ENCODE assay signal across 10 cellular contexts in genomic region chr14:74579447-74580274, GRCh38. TPM values are rescaled to one million over a fixed set of nuclear protein-coding genes. Genes with fewer than 3 reads are reported as not detected.
DNase-seq lines count a peak whose midpoint lies in the region; ATAC-seq, FAIRE-seq and TF ChIP-seq lines count a peak whose summit lies in the region.
"Had no signal": no experiment of that assay in that cellular context is flagged by ENCODE, and none has a peak within 500 bp of the region (broad histone marks: within the 10 kb centered on the region; RNA-seq: fewer than 3 reads in every experiment).

No MANE protein-coding gene starts in this region.

- FAIRE-seq in H54 (lab: Jason Lieb, UNC) (peak; percentile 38), GM12892 (lab: Jason Lieb, UNC) (no peak)

- peaks cover 6% of the 10 kb centered on the region for H3K4me1 Mint-ChIP-seq in WTC11

- CTCF ChIA-PET in WTC11 (lab: Charles Lee), result no interaction called here

- H3K9me3 Mint-ChIP-seq in WTC11, result no peaks in the 10 kb centered on the region
- H3K9me3 Mint-ChIP-seq: T-helper 2 cell treated with Interferon-gamma antibody and Interleukin-4, amounts not matched to agents 5 μg/mL and 100 μg/mL, for 36 hours had no signal

- ATAC-seq in WTC11 (no peak), HG02588 (IDR thresholded peaks at IDR 0.05; ENCODE audit: unreplicated experiment) (no peak)

- TF ChIP-seq CTCF in WTC11 (IDR thresholded peaks at IDR 0.05) (no peak), epithelial cell of proximal tubule (conservative IDR thresholded peaks at IDR 0.05; ENCODE audit: low read depth, low read length) (no peak)

- peak overlapping the region; percentile 2; the same call in 1 of the 2 replicates for H3K27ac Mint-ChIP-seq in WTC11
- H3K27ac Mint-ChIP-seq: T-helper 2 cell treated with Interferon-gamma antibody and Interleukin-4, amounts not matched to agents 5 μg/mL and 100 μg/mL, for 36 hours had no signal

- POLR2A ChIA-PET in WTC11 (lab: Charles Lee), result no interaction called here

- H3K27me3 Mint-ChIP-seq in WTC11 (ENCODE audit: low read depth), result no peaks in the 10 kb centered on the region

- no peak for TF ChIP-seq POLR2A in H54 (IDR thresholded peaks at IDR 0.05; ENCODE audit: low read depth, low read length)
- TF ChIP-seq POLR2A in GM12892 (IDR thresholded peaks at IDR 0.05; ENCODE audit: low read depth, low read length), result no peak

- H3K36me3 Mint-ChIP-seq in WTC11, result no peaks in the 10 kb centered on the region

- no peak overlapping the region for H3K4me3 ChIP-seq in epithelial cell of proximal tubule (ENCODE audit: low read depth, low read length)
- H3K4me3 ChIP-seq: right atrium auricular region had no signal

- DNase-seq in H54 (ENCODE audit: insufficient read length, low spot score) (peak; percentile 55), WTC11 (ENCODE audit: low spot score) (no peak), epithelial cell of proximal tubule (ENCODE audit: low read depth) (peak; percentile 38), GM12892 (ENCODE audit: insufficient read length) (no peak), NCI-H1105 treated with DMSO at 0.1 percent for 48 hours (lab: John Stamatoyannopoulos, UW) (no peak), NCI-H1436 treated with DMSO at 0.1 percent for 48 hours (lab: John Stamatoyannopoulos, UW) (no peak)
- DNase-seq in stimulated activated CD4-positive, alpha-beta T cell treated with anti-CD3 and anti-CD28 coated beads, Interleukin-4, amount 100 ng/mL, for 1 hour, result peak; percentile 13

- H3K4me3 Mint-ChIP-seq in WTC11, result no peak overlapping the region
- H3K4me3 Mint-ChIP-seq: T-helper 2 cell treated with Interferon-gamma antibody and Interleukin-4, amounts not matched to agents 5 μg/mL and 100 μg/mL, for 36 hours had no signal

TF ChIP-seq in WTC11, 78 proteins besides CTCF, POLR2A, EP300 and RAD21:
- TF ChIP-seq ATF6 (CRISPR knock-in tag; IDR thresholded peaks at IDR 0.05) (no peak), EMX1 (CRISPR knock-in tag; IDR thresholded peaks at IDR 0.05) (no peak), CBFB (CRISPR knock-in tag; IDR thresholded peaks at IDR 0.05; ENCODE audit: low read depth) (no peak), PRRX2 (CRISPR knock-in tag; IDR thresholded peaks at IDR 0.05) (no peak), GABPB1 (CRISPR knock-in tag; IDR thresholded peaks at IDR 0.05) (no peak), RORB (CRISPR knock-in tag; IDR thresholded peaks at IDR 0.05) (no peak), NFYB (CRISPR knock-in tag; conservative IDR thresholded peaks at IDR 0.05; ENCODE audit: low read depth) (no peak), ZNF219 (CRISPR knock-in tag; IDR thresholded peaks at IDR 0.05; ENCODE audit: borderline replicate concordance) (no peak), ZNF425 (CRISPR knock-in tag; conservative IDR thresholded peaks at IDR 0.05) (no peak)

RNA-seq across cellular contexts. Expression of gene LTBP2, which starts 32.4 kb away (rescaled TPM):
- total RNA-seq in WTC11 (2021) (1.2 TPM in 3 replicates), epithelial cell of proximal tubule (33.1 and 39.5 TPM in 2 replicates)
- 0.15 TPM for polyA plus RNA-seq in GM12892 (2012; ENCODE audit: missing spikeins)

Comparison
In these comparisons a context has a peak if more than half of its experiments do, and no peak if none do; other contexts are left out.
1. DNase-seq: peak in H54 (single experiment), epithelial cell of proximal tubule (single experiment) and stimulated activated CD4-positive, alpha-beta T cell treated with anti-CD3 and anti-CD28 coated beads, Interleukin-4, amount 100 ng/mL, for 1 hour (single experiment); none in WTC11 (single experiment), GM12892 (single experiment), NCI-H1105 treated with DMSO at 0.1 percent for 48 hours (single experiment) and NCI-H1436 treated with DMSO at 0.1 percent for 48 hours (single experiment).
2. RNA of gene LTBP2, which starts 32.4 kb away (total RNA-seq): 33.1 to 39.5 TPM in epithelial cell of proximal tubule; 1.2 TPM in WTC11; every median in the first group is over 10 times any median in the second.